ENCODE assay signal across 1 cellular context in the genomic region with DNA sequence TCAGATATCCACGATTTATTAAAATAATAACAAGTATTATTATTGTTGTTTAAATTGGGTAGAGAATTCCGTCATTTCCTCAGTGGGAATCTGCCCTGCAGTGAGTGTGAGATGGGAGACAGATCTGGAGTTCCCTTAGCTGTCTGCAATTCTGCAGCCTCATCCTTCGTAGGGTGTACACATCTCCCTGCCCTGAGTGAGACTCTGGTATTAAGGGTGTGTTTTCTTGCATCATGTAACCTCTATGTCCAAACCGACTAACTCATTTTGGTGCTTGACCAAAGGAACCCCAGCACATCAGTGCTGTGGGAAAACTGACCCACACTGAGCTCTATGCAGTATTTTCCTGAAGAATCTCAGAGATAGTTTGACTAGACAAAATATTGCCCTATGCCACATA.
A peak's percentile ranks its signal among the peaks of the same experiment; 100 is the strongest.
TF ChIP-seq lines count a peak whose summit lies in the region.

No MANE protein-coding gene starts in this region.

TF ChIP-seq in K562, 482 proteins besides CTCF, POLR2A, EP300 and RAD21 (continued from another document):
- TF ChIP-seq, protein P1, sequence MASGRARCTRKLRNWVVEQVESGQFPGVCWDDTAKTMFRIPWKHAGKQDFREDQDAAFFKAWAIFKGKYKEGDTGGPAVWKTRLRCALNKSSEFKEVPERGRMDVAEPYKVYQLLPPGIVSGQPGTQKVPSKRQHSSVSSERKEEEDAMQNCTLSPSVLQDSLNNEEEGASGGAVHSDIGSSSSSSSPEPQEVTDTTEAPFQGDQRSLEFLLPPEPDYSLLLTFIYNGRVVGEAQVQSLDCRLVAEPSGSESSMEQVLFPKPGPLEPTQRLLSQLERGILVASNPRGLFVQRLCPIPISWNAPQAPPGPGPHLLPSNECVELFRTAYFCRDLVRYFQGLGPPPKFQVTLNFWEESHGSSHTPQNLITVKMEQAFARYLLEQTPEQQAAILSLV (tag; IDR thresholded peaks at IDR 0.05) = 0 out of 2 replicates have a peak, but pooled peaks have one; percentile 46
- TF ChIP-seq ZFX (CRISPR knock-in tag; IDR thresholded peaks at IDR 0.05) (no peak), ARID1B (IDR thresholded peaks at IDR 0.05) (0 out of 2 replicates have a peak, but pooled peaks have one; percentile 16), ZNF3 (CRISPR knock-in tag; IDR thresholded peaks at IDR 0.05) (no peak), CBX3 (IDR thresholded peaks at IDR 0.05; ENCODE audit: borderline replicate concordance in 1 of 2, low read length in 2 of 2) (no peak), MYC (IDR thresholded peaks at IDR 0.05; ENCODE audit: low read depth, low read length) (peak; percentile 32; the same call in 1 of the 2 replicates), MYC (CRISPR knock-in tag; IDR thresholded peaks at IDR 0.05; ENCODE audit: borderline replicate concordance, low read depth) (no peak), ZNF668 (CRISPR knock-in tag; IDR thresholded peaks at IDR 0.05) (0 out of 2 replicates have a peak, but pooled peaks have one; percentile 11), SMARCA4 (IDR thresholded peaks at IDR 0.05) (peak; percentile 14; the same call in 1 of the 2 replicates), CEBPG (CRISPR knock-in tag; IDR thresholded peaks at IDR 0.05) (peak; percentile 59; the same call in 1 of the 2 replicates), CEBPG (tag; conservative IDR thresholded peaks at IDR 0.05 in 1 of 2, IDR thresholded peaks at IDR 0.05 in 1 of 2) (peak; percentile 50 to 66; a peak in 3 of 4 replicates), CXXC5 (CRISPR knock-in tag; IDR thresholded peaks at IDR 0.05) (0 out of 2 replicates have a peak, but pooled peaks have one; percentile 15), MECOM (CRISPR knock-in tag; IDR thresholded peaks at IDR 0.05) (0 out of 2 replicates have a peak, but pooled peaks have one; percentile 27), DPF2 (IDR thresholded peaks at IDR 0.05) (peak; percentile 41; the same call in 1 of the 2 replicates), CEBPB (tag; IDR thresholded peaks at IDR 0.05) (peak; percentile 69), MAFK (IDR thresholded peaks at IDR 0.05; ENCODE audit: low read length) (peak; percentile 64; the same call in 1 of the 2 replicates), FOXK2 (conservative IDR thresholded peaks at IDR 0.05 in 1 of 2, IDR thresholded peaks at IDR 0.05 in 1 of 2; ENCODE audit: low read depth in 2 of 2) (0 out of 4 replicates have a peak, but pooled peaks of 1 of the 2 experiments have one; percentile 21), MAFG (tag; conservative IDR thresholded peaks at IDR 0.05) (peak; percentile 89), ATF7 (IDR thresholded peaks at IDR 0.05) (peak; percentile 34; the same call in 1 of the 2 replicates), C11orf30 (IDR thresholded peaks at IDR 0.05; ENCODE audit: low read depth) (peak; percentile 81), NFE2L1 (tag; IDR thresholded peaks at IDR 0.05; ENCODE audit: borderline replicate concordance, low read depth) (peak; percentile 3; the same call in 1 of the 2 replicates), ZNF316 (IDR thresholded peaks at IDR 0.05) (peak; percentile 74), MCM3 (IDR thresholded peaks at IDR 0.05) (no peak)
- TF ChIP-seq, protein P2, sequence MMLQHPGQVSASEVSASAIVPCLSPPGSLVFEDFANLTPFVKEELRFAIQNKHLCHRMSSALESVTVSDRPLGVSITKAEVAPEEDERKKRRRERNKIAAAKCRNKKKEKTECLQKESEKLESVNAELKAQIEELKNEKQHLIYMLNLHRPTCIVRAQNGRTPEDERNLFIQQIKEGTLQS (IDR thresholded peaks at IDR 0.05) = peak; percentile 77
- TF ChIP-seq, protein P2 (CRISPR knock-in tag; conservative IDR thresholded peaks at IDR 0.05) = no peak
- TF ChIP-seq, protein P3, sequence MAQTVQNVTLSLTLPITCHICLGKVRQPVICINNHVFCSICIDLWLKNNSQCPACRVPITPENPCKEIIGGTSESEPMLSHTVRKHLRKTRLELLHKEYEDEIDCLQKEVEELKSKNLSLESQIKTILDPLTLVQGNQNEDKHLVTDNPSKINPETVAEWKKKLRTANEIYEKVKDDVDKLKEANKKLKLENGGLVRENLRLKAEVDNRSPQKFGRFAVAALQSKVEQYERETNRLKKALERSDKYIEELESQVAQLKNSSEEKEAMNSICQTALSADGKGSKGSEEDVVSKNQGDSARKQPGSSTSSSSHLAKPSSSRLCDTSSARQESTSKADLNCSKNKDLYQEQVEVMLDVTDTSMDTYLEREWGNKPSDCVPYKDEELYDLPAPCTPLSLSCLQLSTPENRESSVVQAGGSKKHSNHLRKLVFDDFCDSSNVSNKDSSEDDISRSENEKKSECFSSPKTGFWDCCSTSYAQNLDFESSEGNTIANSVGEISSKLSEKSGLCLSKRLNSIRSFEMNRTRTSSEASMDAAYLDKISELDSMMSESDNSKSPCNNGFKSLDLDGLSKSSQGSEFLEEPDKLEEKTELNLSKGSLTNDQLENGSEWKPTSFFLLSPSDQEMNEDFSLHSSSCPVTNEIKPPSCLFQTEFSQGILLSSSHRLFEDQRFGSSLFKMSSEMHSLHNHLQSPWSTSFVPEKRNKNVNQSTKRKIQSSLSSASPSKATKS (CRISPR knock-in tag; IDR thresholded peaks at IDR 0.05) = no peak
- TF ChIP-seq, protein P4, sequence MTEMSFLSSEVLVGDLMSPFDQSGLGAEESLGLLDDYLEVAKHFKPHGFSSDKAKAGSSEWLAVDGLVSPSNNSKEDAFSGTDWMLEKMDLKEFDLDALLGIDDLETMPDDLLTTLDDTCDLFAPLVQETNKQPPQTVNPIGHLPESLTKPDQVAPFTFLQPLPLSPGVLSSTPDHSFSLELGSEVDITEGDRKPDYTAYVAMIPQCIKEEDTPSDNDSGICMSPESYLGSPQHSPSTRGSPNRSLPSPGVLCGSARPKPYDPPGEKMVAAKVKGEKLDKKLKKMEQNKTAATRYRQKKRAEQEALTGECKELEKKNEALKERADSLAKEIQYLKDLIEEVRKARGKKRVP (CRISPR knock-in tag; IDR thresholded peaks at IDR 0.05) = peak; percentile 77
- TF ChIP-seq, protein P5, sequence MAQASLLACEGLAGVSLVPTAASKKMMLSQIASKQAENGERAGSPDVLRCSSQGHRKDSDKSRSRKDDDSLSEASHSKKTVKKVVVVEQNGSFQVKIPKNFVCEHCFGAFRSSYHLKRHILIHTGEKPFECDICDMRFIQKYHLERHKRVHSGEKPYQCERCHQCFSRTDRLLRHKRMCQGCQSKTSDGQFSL (CRISPR knock-in tag; IDR thresholded peaks at IDR 0.05) = no peak
- TF ChIP-seq, protein P5 (tag; IDR thresholded peaks at IDR 0.05) = 0 out of 4 replicates have a peak, but pooled peaks of 1 of the 2 experiments have one; percentile 8
- TF ChIP-seq, protein P6, sequence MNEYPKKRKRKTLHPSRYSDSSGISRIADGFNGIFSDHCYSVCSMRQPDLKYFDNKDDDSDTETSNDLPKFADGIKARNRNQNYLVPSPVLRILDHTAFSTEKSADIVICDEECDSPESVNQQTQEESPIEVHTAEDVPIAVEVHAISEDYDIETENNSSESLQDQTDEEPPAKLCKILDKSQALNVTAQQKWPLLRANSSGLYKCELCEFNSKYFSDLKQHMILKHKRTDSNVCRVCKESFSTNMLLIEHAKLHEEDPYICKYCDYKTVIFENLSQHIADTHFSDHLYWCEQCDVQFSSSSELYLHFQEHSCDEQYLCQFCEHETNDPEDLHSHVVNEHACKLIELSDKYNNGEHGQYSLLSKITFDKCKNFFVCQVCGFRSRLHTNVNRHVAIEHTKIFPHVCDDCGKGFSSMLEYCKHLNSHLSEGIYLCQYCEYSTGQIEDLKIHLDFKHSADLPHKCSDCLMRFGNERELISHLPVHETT (CRISPR knock-in tag; conservative IDR thresholded peaks at IDR 0.05 in 1 of 2, IDR thresholded peaks at IDR 0.05 in 1 of 2) = 0 out of 4 replicates have a peak, but pooled peaks of 1 of the 2 experiments have one; percentile 3
